In the genomic region with DNA sequence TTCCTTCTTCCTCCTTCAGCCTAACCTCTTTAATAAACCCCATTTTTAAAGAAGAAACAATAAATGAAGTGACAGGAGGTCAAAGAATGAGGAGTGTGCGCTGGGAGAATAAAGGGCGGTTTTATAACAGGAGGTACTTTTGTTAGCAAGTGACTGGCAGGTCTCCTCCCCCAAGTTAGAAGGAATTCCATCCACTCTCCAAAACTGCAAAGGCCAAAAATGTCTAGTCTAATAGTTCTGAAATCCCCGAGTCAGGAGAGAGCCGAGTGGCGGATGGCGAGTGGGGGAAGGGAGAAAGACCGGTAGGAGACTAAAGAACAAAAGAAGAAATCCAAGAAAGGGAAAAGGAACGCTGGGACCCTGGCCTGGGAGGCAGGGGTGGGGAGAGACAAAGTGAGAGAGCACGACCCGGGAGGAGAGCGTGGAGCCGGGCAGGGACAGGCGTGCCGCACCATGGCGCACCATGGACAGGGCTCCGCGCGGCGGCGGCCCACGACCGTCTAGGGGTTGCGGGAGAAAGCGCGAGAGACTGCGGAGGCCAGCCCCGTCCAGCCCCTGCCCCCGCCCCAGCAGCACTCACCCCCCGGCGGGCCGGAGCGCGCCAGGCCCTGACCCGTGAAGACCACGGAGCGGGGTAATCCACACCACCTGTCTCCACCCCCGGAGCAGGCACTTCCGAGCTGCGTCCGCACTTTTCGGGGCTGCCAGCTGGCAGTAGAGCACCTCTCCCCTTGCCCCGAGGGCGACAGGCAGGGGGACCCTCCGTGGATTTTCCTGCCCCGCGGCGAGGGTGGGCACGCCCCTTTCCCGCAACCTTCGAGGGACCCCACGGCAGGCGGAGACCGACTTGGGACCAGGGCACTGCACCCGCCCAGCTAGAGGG, we compare ENCODE assay signal across 8 cellular contexts. TPM values are rescaled to one million over a fixed set of nuclear protein-coding genes. Genes with fewer than 3 reads are reported as not detected.
A peak's percentile ranks its signal among the peaks of the same experiment; 100 is the strongest.
DNase-seq lines count a peak whose midpoint lies in the region; ATAC-seq and TF ChIP-seq lines count a peak whose summit lies in the region.

No MANE protein-coding gene starts in this region.

- TF ChIP-seq CTCF in testis (IDR thresholded peaks at IDR 0.05) = no peak
- no peak for TF ChIP-seq CTCF in OCI-LY7 (conservative IDR thresholded peaks at IDR 0.05; ENCODE audit: low read length)

- H3K4me3 ChIP-seq in iPS-18c (ENCODE audit: insufficient read depth, low read depth, low read length) (peak overlapping the region; percentile 66), testis (peak overlapping the region; percentile 70 to 85), OCI-LY7 (ENCODE audit: low read depth, low read length, poor library complexity, severe bottlenecking) (no peak overlapping the region)

- no peak for DNase-seq in stimulated activated naive CD8-positive, alpha-beta T cell treated with anti-CD3 and anti-CD28 coated beads, Interleukin-15, amount 100 ng/mL, for 72 hours
- DNase-seq in stimulated activated naive CD8-positive, alpha-beta T cell treated with anti-CD3 and anti-CD28 coated beads, Interleukin-15, Interleukin-2, amounts not matched to agents 100 U/mL and 50 U/mL, for 24 hours = no peak
- DNase-seq in testis (peak; percentile 60), OCI-LY7 (ENCODE audit: low spot score) (no peak)
- no peak for DNase-seq in activated CD4-positive, alpha-beta T cell treated with anti-CD3 and anti-CD28 coated beads, Interleukin-2, amount 50 U/mL, for 1 hour
- DNase-seq in stimulated activated CD4-positive, alpha-beta T cell treated with anti-CD3 and anti-CD28 coated beads, Interleukin-4, amount 100 ng/mL, for 24 hours = no peak

- H3K27ac ChIP-seq in angular gyrus (ENCODE audit: low read depth, low read length) = peak overlapping the region; percentile 64
- H3K27ac ChIP-seq in testis = peak overlapping the region; percentile 78 to 87
- no peak overlapping the region for H3K27ac ChIP-seq in OCI-LY7 (ENCODE audit: low read depth, low read length, poor library complexity, severe bottlenecking)

- POLR2A ChIA-PET in OCI-LY7 (lab: Charles Lee) = no interaction called here

- peak overlapping the region; percentile 57 to 82 for H3K4me3 Mint-ChIP-seq in stimulated activated naive CD8-positive, alpha-beta T cell treated with anti-CD3 and anti-CD28 coated beads, Interleukin-15, amount 100 ng/mL, for 72 hours

- no peak for TF ChIP-seq POLR2A in testis (IDR thresholded peaks at IDR 0.05)

- H3K4me1 Mint-ChIP-seq in stimulated activated naive CD8-positive, alpha-beta T cell treated with anti-CD3 and anti-CD28 coated beads, Interleukin-15, amount 100 ng/mL, for 72 hours = peaks cover 25% of the 10 kb centered on the region

- intact Hi-C loops in testis (cut with DNase I; ENCODE audit: low total_unique reads) (no loop called here), OCI-LY7 (cut with micrococcal nuclease; ENCODE audit: unreplicated experiment) (no loop called here)

- H3K79me2 ChIP-seq in OCI-LY7 (ENCODE audit: insufficient read depth, low read depth, low read length) = no peaks in the 10 kb centered on the region

- peaks cover 49% of the 10 kb centered on the region for H3K27me3 Mint-ChIP-seq in stimulated activated naive CD8-positive, alpha-beta T cell treated with anti-CD3 and anti-CD28 coated beads, Interleukin-15, amount 100 ng/mL, for 72 hours

- no peaks in the 10 kb centered on the region for H3K36me3 ChIP-seq in testis (ENCODE audit: low read depth, missing control alignments)
- no peaks in the 10 kb centered on the region for H3K36me3 ChIP-seq in OCI-LY7 (ENCODE audit: insufficient read depth, low read length)

- peak; percentile 29 for ATAC-seq in stimulated activated naive CD8-positive, alpha-beta T cell treated with anti-CD3 and anti-CD28 coated beads, Interleukin-15, amount 100 ng/mL, for 72 hours
- no peak for ATAC-seq in stimulated activated naive CD8-positive, alpha-beta T cell treated with anti-CD3 and anti-CD28 coated beads, Interleukin-15, Interleukin-2, amounts not matched to agents 100 U/mL and 50 U/mL, for 24 hours

- BruUV-seq in OCI-LY7 (replicated peaks; lab: Mats Ljungman, UMichigan) = no TSS peak

- H3K27ac Mint-ChIP-seq in stimulated activated naive CD8-positive, alpha-beta T cell treated with anti-CD3 and anti-CD28 coated beads, Interleukin-15, amount 100 ng/mL, for 72 hours = no peak overlapping the region

- WGBS in testis, 2 donors = 4 to 5% methylated on average over 32 to 36 of the region's 54 CpGs

- H3K4me2 ChIP-seq in OCI-LY7 (ENCODE audit: low read length) = no peak overlapping the region

- CTCF ChIA-PET in OCI-LY7 (lab: Charles Lee; ENCODE audit: unreplicated experiment) = no interaction called here

- no peaks in the 10 kb centered on the region for H3K27me3 ChIP-seq in testis

- H2AFZ ChIP-seq in OCI-LY7 (ENCODE audit: low read length) = no peak overlapping the region

- H3K4me1 ChIP-seq in testis (no peaks in the 10 kb centered on the region), OCI-LY7 (ENCODE audit: insufficient read depth, low read length, poor library complexity, severe bottlenecking) (no peaks in the 10 kb centered on the region)

- no peaks in the 10 kb centered on the region for H3K9me3 ChIP-seq in iPS-18c (ENCODE audit: control insufficient read depth, insufficient read depth, low read length)
- H3K9me3 ChIP-seq in testis = no peaks in the 10 kb centered on the region
- H3K9me3 ChIP-seq in OCI-LY7 (ENCODE audit: low read length) = no peaks in the 10 kb centered on the region

- no peaks in the 10 kb centered on the region for H3K9me2 ChIP-seq in OCI-LY7 (ENCODE audit: insufficient read depth, low read length)

- H4K20me1 ChIP-seq in OCI-LY7 (ENCODE audit: insufficient read depth, low read length) = no peaks in the 10 kb centered on the region

- peaks cover 0 to 6% of the 10 kb centered on the region in 2 donors for H3K9me3 Mint-ChIP-seq in stimulated activated naive CD8-positive, alpha-beta T cell treated with anti-CD3 and anti-CD28 coated beads, Interleukin-15, amount 100 ng/mL, for 72 hours

RNA-seq across cellular contexts. Expression of a gene that starts 1.6 kb away (rescaled TPM):
- total RNA-seq in testis = 100 to 1,000 TPM; 128 to 165 TPM
- 98.6 TPM for polyA plus RNA-seq in testis (ENCODE audit: insufficient read depth, low read depth, low replicate concordance)
- total RNA-seq in OCI-LY7 (2014; rRNA removed; shearing (Covaris generic)) = not detected in 2 replicates
- not detected in 2 replicates for total RNA-seq in OCI-LY7 (2022)

Comparison
In these comparisons a context has a peak if more than half of its experiments do, and no peak if none do; other contexts are left out.
1. RNA of a gene that starts 1.6 kb away (total RNA-seq): 128 to 165 TPM in testis; not detected in OCI-LY7; every median in the first group is over 100 times any median in the second.